Comparison of ENCODE assay signal across 27 cellular contexts in the genomic region with DNA sequence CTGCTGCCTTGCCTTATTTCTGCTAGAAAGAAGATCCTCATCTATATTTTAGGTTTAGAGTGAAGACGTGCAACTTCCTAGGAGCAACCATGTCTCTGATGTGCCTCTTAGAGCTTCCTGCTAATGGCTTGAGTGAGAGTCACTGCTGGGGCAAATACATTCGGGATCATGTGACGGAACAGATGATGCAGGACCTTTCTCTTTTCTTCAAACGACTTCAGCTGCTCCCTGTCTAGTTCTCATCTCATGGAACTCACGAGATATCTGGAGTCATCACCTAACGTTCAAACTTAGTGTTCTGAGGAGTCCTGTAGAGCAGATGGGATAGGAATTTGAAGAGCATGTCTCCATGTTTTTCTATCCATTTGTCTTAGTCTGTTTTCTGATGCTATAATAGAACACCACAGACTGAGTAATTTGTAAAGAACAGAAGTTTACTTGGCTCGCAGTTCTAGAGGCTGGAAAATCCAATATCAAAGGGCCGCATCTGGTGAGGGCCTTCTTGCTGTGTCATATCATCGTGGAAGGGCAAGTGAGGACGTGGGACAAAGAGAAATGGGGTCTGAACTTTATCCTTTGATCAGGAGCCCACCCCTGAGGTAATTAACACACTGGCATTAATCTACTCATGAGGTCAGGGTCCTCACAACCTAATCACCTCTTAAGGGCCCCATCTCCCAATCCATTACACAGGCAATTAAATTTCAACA. TPM values are rescaled to one million over a fixed set of nuclear protein-coding genes. Genes with fewer than 3 reads are reported as not detected.
"Had no signal": no experiment of that assay in that cellular context is flagged by ENCODE, and none has a peak within 500 bp of the region (broad histone marks: within the 10 kb centered on the region; RNA-seq: fewer than 3 reads in every experiment).

No MANE protein-coding gene starts in this region.

- H3K27me3 ChIP-seq: SJSA1 had no signal

- H3K4me1 ChIP-seq: SJSA1 had no signal

- H3K9me3 ChIP-seq: SK-N-SH had no signal

- H3K4me3 ChIP-seq: SJSA1 had no signal

- H3K27ac ChIP-seq: KMS-11, SJSA1 had no signal

- DNase-seq: IMR-90, Kasumi-1, MM.1S, MV-4-11, NCI-H1048, NCI-H1105, NCI-H1417, NCI-H1436 treated with DMSO at 0.1 percent for 48 hours, NCI-H1694, NCI-H187 treated with DMSO at 0.1 percent for 48 hours, NCI-H2081, NCI-H2171, NCI-H446, NCI-H510A, NCI-H524 treated with DMSO at 0.1 percent for 48 hours, NCI-H69, NCI-H774, Right ventricle myocardium superior, RPMI8226, SIG-M5, SK-N-SH, SW 1271 had no signal

- H3K4me2 ChIP-seq: KMS-11, SK-N-SH had no signal

- H3K36me3 ChIP-seq: SJSA1 had no signal

- H3K9ac ChIP-seq: KMS-11, SK-N-SH had no signal

RNA-seq across cellular contexts. Expression of gene SCRG1, which starts 43.5 kb away (rescaled TPM):
- total RNA-seq: HepG2, HT1080, M059J, SJSA1 had no signal
- polyA plus RNA-seq: HepG2 had no signal
